ENCODE assay signal across 1 cellular context in the genomic region with DNA sequence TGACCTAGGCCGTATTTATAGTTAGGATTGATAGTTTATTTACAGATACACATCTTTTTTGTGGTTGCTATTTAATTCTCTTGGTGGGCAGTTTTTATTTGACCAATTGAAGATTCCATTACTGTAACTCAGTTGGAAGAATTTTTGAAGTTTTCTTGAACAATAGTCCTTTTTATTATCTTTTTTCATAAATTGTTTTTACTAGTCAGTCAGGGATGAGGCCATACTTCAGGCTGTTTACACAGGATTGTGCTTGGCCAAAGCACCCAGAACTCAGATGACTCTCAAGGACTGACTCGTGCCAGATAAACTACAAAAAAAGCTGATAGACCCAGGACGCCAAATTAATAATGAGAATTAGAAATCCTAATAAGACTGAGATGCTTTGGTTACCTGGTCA.
TF ChIP-seq lines count a peak whose summit lies in the region.

No MANE protein-coding gene starts in this region.

TF ChIP-seq in SK-N-SH treated with all-trans-retinoic acid at 6 μM for 48 hours, 23 proteins besides CTCF, POLR2A, EP300 and RAD21 (continued from another document):
- TF ChIP-seq TSHZ2 (CRISPR knock-in tag; IDR thresholded peaks at IDR 0.05) (no peak), ZC3H10 (CRISPR knock-in tag; IDR thresholded peaks at IDR 0.05) (no peak), TCF4 (CRISPR knock-in tag; IDR thresholded peaks at IDR 0.05; ENCODE audit: borderline replicate concordance) (no peak), RARB (CRISPR knock-in tag; IDR thresholded peaks at IDR 0.05) (no peak), ZNF565 (CRISPR knock-in tag; conservative IDR thresholded peaks at IDR 0.05; ENCODE audit: low read depth) (no peak), PPARA (CRISPR knock-in tag; IDR thresholded peaks at IDR 0.05; ENCODE audit: borderline replicate concordance) (no peak), ZNF70 (CRISPR knock-in tag; IDR thresholded peaks at IDR 0.05) (no peak), CSDC2 (CRISPR knock-in tag; IDR thresholded peaks at IDR 0.05) (no peak)
- TF ChIP-seq, protein P1, sequence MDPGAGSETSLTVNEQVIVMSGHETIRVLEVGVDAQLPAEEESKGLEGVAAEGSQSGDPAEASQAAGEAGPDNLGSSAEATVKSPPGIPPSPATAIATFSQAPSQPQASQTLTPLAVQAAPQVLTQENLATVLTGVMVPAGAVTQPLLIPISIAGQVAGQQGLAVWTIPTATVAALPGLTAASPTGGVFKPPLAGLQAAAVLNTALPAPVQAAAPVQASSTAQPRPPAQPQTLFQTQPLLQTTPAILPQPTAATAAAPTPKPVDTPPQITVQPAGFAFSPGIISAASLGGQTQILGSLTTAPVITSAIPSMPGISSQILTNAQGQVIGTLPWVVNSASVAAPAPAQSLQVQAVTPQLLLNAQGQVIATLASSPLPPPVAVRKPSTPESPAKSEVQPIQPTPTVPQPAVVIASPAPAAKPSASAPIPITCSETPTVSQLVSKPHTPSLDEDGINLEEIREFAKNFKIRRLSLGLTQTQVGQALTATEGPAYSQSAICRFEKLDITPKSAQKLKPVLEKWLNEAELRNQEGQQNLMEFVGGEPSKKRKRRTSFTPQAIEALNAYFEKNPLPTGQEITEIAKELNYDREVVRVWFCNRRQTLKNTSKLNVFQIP (CRISPR knock-in tag; IDR thresholded peaks at IDR 0.05; ENCODE audit: borderline replicate concordance, low read depth): no peak
TF ChIP-seq in SK-N-SH treated with all-trans-retinoic acid at 6 μM for 48 hours: peak in this region for 0.
